Comparison of ENCODE assay signal across 12 cellular contexts in genomic region chr10:14742382-14742781, GRCh38. TPM values are rescaled to one million over a fixed set of nuclear protein-coding genes. Genes with fewer than 3 reads are reported as not detected.
A peak's percentile ranks its signal among the peaks of the same experiment; 100 is the strongest.
DNase-seq lines count a peak whose midpoint lies in the region; ATAC-seq and TF ChIP-seq lines count a peak whose summit lies in the region.
"Had no signal": no experiment of that assay in that cellular context is flagged by ENCODE, and none has a peak within 500 bp of the region (broad histone marks: within the 10 kb centered on the region; RNA-seq: fewer than 3 reads in every experiment).

No MANE protein-coding gene starts in this region.

- peak; percentile 10 for ATAC-seq in HG02759 (IDR thresholded peaks at IDR 0.05; ENCODE audit: unreplicated experiment)

- peaks cover 2% of the 10 kb centered on the region for H3K4me1 ChIP-seq in thymus (ENCODE audit: control insufficient read depth, insufficient read depth, low read length)

- no peaks in the 10 kb centered on the region for H3K9me2 ChIP-seq in SU-DHL-6 (replicated peaks; ENCODE audit: insufficient read depth, low read length)

- CTCF ChIA-PET in activated naive CD4-positive, alpha-beta T cell treated with anti-CD3 and anti-CD28 coated beads, Interleukin-2, amount 10 ng/mL, durations not matched to agents 7 days and 5 days (lab: Charles Lee), result no interaction called here

- peaks cover 3% of the 10 kb centered on the region for H3K36me3 Mint-ChIP-seq in activated naive CD4-positive, alpha-beta T cell treated with anti-CD3 and anti-CD28 coated beads, Interleukin-2, amount 10 ng/mL, durations not matched to agents 7 days and 5 days

- no peak overlapping the region for H3K4me3 ChIP-seq in SU-DHL-6 (ENCODE audit: insufficient read depth, low read length, poor library complexity, severe bottlenecking)
- H3K4me3 ChIP-seq in thymus (ENCODE audit: low read length), result no peak overlapping the region
- H3K4me3 ChIP-seq: heart right ventricle, smooth muscle cell had no signal

- peak overlapping the region; percentile 38 for H3K4me2 ChIP-seq in SU-DHL-6 (ENCODE audit: low read depth, low read length, poor library complexity, severe bottlenecking)
- H3K4me2 ChIP-seq: smooth muscle cell had no signal

- H3K36me3 ChIP-seq in SU-DHL-6 (ENCODE audit: low read length), result no peaks in the 10 kb centered on the region
- H3K36me3 ChIP-seq in thymus (ENCODE audit: control insufficient read depth, insufficient read depth), result no peaks in the 10 kb centered on the region
- H3K36me3 ChIP-seq: heart right ventricle had no signal

- TF ChIP-seq CTCF in SU-DHL-6 (IDR thresholded peaks at IDR 0.05; ENCODE audit: insufficient read depth, low read length, poor library complexity, severe bottlenecking), result no peak

- 98% methylated on average over 1 of the region's 1 CpG for WGBS in thymus

- no peaks in the 10 kb centered on the region for H3K79me2 ChIP-seq in SU-DHL-6 (ENCODE audit: insufficient read depth, low read length)

- no peak overlapping the region for H3K4me3 Mint-ChIP-seq in activated naive CD4-positive, alpha-beta T cell treated with anti-CD3 and anti-CD28 coated beads, Interleukin-2, amount 10 ng/mL, durations not matched to agents 7 days and 5 days

- no peak for DNase-seq in activated naive CD4-positive, alpha-beta T cell treated with anti-CD3 and anti-CD28 coated beads, Interleukin-2, amount 10 ng/mL, durations not matched to agents 7 days and 5 days
- no peak for DNase-seq in activated naive CD4-positive, alpha-beta T cell (lab: John Stamatoyannopoulos, UW)
- DNase-seq in NCI-H748 (lab: John Stamatoyannopoulos, UW; ENCODE audit: unreplicated experiment) (no peak), superior temporal gyrus (ENCODE audit: extremely low spot score) (no peak)
- no peak for DNase-seq in stimulated activated CD8-positive, alpha-beta memory T cell treated with anti-CD3 and anti-CD28 coated beads, Interleukin-4, amount 100 ng/mL, for 48 hours
- DNase-seq: heart right ventricle, left colon, NCI-H2227 treated with DMSO at 0.1 percent for 48 hours had no signal

- peak overlapping the region; percentile 66 for H2AFZ ChIP-seq in SU-DHL-6 (ENCODE audit: low read depth, low read length, severe bottlenecking)

- peaks cover 2% of the 10 kb centered on the region for H3K27me3 Mint-ChIP-seq in activated naive CD4-positive, alpha-beta T cell treated with anti-CD3 and anti-CD28 coated beads, Interleukin-2, amount 10 ng/mL, durations not matched to agents 7 days and 5 days

- peak overlapping the region; percentile 0 for H3K27ac Mint-ChIP-seq in activated naive CD4-positive, alpha-beta T cell treated with anti-CD3 and anti-CD28 coated beads, Interleukin-2, amount 10 ng/mL, durations not matched to agents 7 days and 5 days

- H4K20me1 ChIP-seq in SU-DHL-6 (ENCODE audit: low read depth, low read length), result no peaks in the 10 kb centered on the region

- H3K9me3 Mint-ChIP-seq in activated naive CD4-positive, alpha-beta T cell treated with anti-CD3 and anti-CD28 coated beads, Interleukin-2, amount 10 ng/mL, durations not matched to agents 7 days and 5 days, result peaks cover 4% of the 10 kb centered on the region

- no peaks in the 10 kb centered on the region for H3F3A ChIP-seq in SU-DHL-6 (ENCODE audit: insufficient read depth)

- peaks cover 24% of the 10 kb centered on the region for H3K4me1 Mint-ChIP-seq in activated naive CD4-positive, alpha-beta T cell treated with anti-CD3 and anti-CD28 coated beads, Interleukin-2, amount 10 ng/mL, durations not matched to agents 7 days and 5 days

- H3K27ac ChIP-seq in SU-DHL-6 (ENCODE audit: low read depth, low read length) (peak overlapping the region; percentile 33), thymus (ENCODE audit: low read depth) (peak overlapping the region; percentile 60)

- H3K9me3 ChIP-seq in SU-DHL-6 (ENCODE audit: insufficient read depth, low read length) (no peaks in the 10 kb centered on the region), thymus (ENCODE audit: control insufficient read depth) (no peaks in the 10 kb centered on the region)

- no peak overlapping the region for H3K9ac ChIP-seq in SU-DHL-6 (ENCODE audit: low read length)

- H3K27me3 ChIP-seq in SU-DHL-6 (ENCODE audit: low read length), result no peaks in the 10 kb centered on the region
- no peaks in the 10 kb centered on the region for H3K27me3 ChIP-seq in thymus (ENCODE audit: control insufficient read depth, insufficient read depth)
- H3K27me3 ChIP-seq: heart right ventricle had no signal

RNA-seq across cellular contexts. Expression of gene FAM107B, which starts 32.3 kb away (rescaled TPM):
- polyA plus RNA-seq in thymus, result 52.3 TPM
